Comparison of ENCODE assay signal across 1 cellular context in the genomic region with DNA sequence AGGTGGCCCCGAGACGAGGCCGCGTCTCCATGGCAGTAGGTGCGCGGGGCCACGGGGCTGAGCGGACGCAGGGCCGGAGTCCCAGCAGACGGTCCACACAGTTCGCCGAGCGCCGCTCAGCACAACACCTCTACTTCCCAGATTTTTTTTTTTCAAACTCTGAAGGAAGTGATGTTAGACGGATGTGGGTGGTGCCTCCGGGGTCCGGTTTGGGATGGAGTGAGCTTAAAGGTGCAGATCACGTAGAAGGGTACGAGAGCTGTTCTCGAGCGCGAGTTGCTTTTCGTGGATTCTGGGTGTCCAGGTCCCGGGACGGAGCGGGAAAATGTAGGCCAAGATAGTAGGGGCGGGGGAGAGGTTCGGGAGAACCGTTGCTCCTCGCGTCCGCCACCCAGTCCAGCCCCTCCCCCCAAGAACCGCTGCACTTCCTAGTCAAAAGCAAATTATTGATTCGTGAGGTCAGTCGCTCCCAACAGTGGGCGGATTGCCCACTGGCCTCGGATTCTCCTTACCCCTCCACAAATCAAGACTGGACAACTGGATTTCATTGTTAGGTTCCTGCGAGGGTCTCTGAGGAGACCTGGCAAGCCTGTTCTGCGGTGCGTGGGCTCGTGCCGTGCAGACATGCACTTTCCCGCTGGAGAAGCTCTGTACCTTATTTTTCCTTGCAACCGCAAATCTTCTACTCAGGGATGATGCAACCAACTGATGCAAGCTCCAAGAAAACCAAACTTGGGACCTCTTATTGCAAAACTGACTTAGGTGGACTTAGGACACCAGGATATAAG.
TF ChIP-seq lines count a peak whose summit lies in the region.

Gene TXNDC12, minus strand, starts transcription at position 126 of the 788 bp plus-strand sequence. Its CDS starts 95 bp downstream, at position 31.

TF ChIP-seq in HepG2, 621 proteins besides CTCF, POLR2A, EP300 and RAD21 (continued from another document and continues in another):
- TF ChIP-seq AHDC1 (CRISPR knock-in tag; IDR thresholded peaks at IDR 0.05; ENCODE audit: borderline replicate concordance) (no peak), KLF16 (CRISPR knock-in tag; IDR thresholded peaks at IDR 0.05) (peak in 1 of 2 experiments; percentile 76; a peak in 2 of 4 replicates), CHD2 (IDR thresholded peaks at IDR 0.05; ENCODE audit: low read depth, low read length) (peak; percentile 28; the same call in 1 of the 2 replicates), USF2 (IDR thresholded peaks at IDR 0.05; ENCODE audit: low read depth, low read length) (no peak), USF2 (CRISPR knock-in tag; IDR thresholded peaks at IDR 0.05; ENCODE audit: borderline replicate concordance) (no peak), NONO (IDR thresholded peaks at IDR 0.05) (no peak), NONO (CRISPR knock-in tag; conservative IDR thresholded peaks at IDR 0.05) (peak; percentile 15; the same call in 1 of the 2 replicates), ZNF609 (CRISPR knock-in tag; IDR thresholded peaks at IDR 0.05; ENCODE audit: borderline replicate concordance) (peak; percentile 32; the same call in 1 of the 2 replicates), NR2F1 (CRISPR knock-in tag; IDR thresholded peaks at IDR 0.05) (no peak), TARDBP (CRISPR knock-in tag; IDR thresholded peaks at IDR 0.05) (peak; percentile 64; the same call in 1 of the 2 replicates), NAIF1 (CRISPR knock-in tag; IDR thresholded peaks at IDR 0.05; ENCODE audit: borderline replicate concordance) (no peak), MED8 (CRISPR knock-in tag; IDR thresholded peaks at IDR 0.05; ENCODE audit: insufficient replicate concordance) (peak; percentile 72), MED1 (CRISPR knock-in tag; IDR thresholded peaks at IDR 0.05) (peak; percentile 69), U2AF2 (IDR thresholded peaks at IDR 0.05; ENCODE audit: low read depth, low read length) (no peak), ZNF792 (CRISPR knock-in tag; IDR thresholded peaks at IDR 0.05) (peak; percentile 76; the same call in 1 of the 2 replicates), ELF1 (CRISPR knock-in tag; IDR thresholded peaks at IDR 0.05) (peak; percentile 83), ZNF121 (CRISPR knock-in tag; IDR thresholded peaks at IDR 0.05) (0 out of 2 replicates have a peak, but pooled peaks have one; percentile 8), SOX13 (IDR thresholded peaks at IDR 0.05) (peak; percentile 10), SOX13 (CRISPR knock-in tag; conservative IDR thresholded peaks at IDR 0.05 in 1 of 2, IDR thresholded peaks at IDR 0.05 in 1 of 2) (peak in 1 of 2 experiments; percentile 26; a peak in 1 of 4 replicates), BHLHE40 (IDR thresholded peaks at IDR 0.05; ENCODE audit: low read length) (no peak), GFI1 (CRISPR knock-in tag; IDR thresholded peaks at IDR 0.05; ENCODE audit: borderline replicate concordance) (peak; percentile 41; the same call in 1 of the 2 replicates), ZNF34 (CRISPR knock-in tag; IDR thresholded peaks at IDR 0.05; ENCODE audit: borderline replicate concordance) (0 out of 2 replicates have a peak, but pooled peaks have one; percentile 17), TBP (CRISPR knock-in tag; IDR thresholded peaks at IDR 0.05) (0 out of 2 replicates have a peak, but pooled peaks have one; percentile 30), NFRKB (IDR thresholded peaks at IDR 0.05) (no peak), AFF4 (CRISPR knock-in tag; IDR thresholded peaks at IDR 0.05) (no peak), ATF1 (CRISPR knock-in tag; IDR thresholded peaks at IDR 0.05) (peak; percentile 85), GLMP (CRISPR knock-in tag; IDR thresholded peaks at IDR 0.05; ENCODE audit: borderline replicate concordance) (no peak)
- TF ChIP-seq, protein P1, sequence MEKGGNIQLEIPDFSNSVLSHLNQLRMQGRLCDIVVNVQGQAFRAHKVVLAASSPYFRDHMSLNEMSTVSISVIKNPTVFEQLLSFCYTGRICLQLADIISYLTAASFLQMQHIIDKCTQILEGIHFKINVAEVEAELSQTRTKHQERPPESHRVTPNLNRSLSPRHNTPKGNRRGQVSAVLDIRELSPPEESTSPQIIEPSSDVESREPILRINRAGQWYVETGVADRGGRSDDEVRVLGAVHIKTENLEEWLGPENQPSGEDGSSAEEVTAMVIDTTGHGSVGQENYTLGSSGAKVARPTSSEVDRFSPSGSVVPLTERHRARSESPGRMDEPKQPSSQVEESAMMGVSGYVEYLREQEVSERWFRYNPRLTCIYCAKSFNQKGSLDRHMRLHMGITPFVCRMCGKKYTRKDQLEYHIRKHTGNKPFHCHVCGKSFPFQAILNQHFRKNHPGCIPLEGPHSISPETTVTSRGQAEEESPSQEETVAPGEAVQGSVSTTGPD (CRISPR knock-in tag; IDR thresholded peaks at IDR 0.05), result no peak
